In the genomic region with DNA sequence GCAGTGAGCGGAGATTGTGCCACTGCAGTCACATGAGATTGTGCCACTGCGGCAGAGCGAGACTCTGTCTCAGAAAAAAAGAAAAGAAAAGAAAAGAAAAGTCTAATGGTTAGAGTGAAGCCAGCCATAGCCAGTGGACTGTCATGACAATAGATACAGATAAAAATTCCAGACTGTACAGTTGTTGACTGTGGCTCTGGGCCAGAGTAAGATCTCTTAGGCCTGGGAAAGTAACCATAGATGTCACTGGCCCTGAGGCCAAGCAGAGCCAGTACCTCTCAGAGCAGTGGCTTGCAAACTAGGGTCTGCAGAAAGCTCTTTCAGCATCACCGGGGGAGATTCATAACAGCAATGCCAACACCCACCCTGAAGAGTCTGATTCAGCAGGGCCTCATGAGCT, we compare ENCODE assay signal across 1 cellular context.
TF ChIP-seq lines count a peak whose summit lies in the region.

No MANE protein-coding gene starts in this region.

TF ChIP-seq in HepG2, 621 proteins besides CTCF, POLR2A, EP300 and RAD21:
- no peak for TF ChIP-seq ZNF564 (CRISPR knock-in tag; IDR thresholded peaks at IDR 0.05)
- no peak for TF ChIP-seq ZSCAN31 (CRISPR knock-in tag; IDR thresholded peaks at IDR 0.05; ENCODE audit: low read depth)
- TF ChIP-seq FOXA1 (IDR thresholded peaks at IDR 0.05), result no peak
- TF ChIP-seq FOXA1 (CRISPR knock-in tag; IDR thresholded peaks at IDR 0.05), result peak; percentile 57; the same call in 1 of the 2 replicates
- TF ChIP-seq FOXA3 (CRISPR knock-in tag; IDR thresholded peaks at IDR 0.05), result peak; percentile 41; the same call in 1 of the 2 replicates
